14 cellular contexts compared by ENCODE assay signal in genomic region chr18:49227456-49227855, GRCh38.
A peak's percentile ranks its signal among the peaks of the same experiment; 100 is the strongest.
DNase-seq lines count a peak whose midpoint lies in the region; ATAC-seq and TF ChIP-seq lines count a peak whose summit lies in the region.
"Had no signal": no experiment of that assay in that cellular context is flagged by ENCODE, and none has a peak within 500 bp of the region (broad histone marks: within the 10 kb centered on the region; RNA-seq: fewer than 3 reads in every experiment).

No MANE protein-coding gene starts in this region.

- no peaks in the 10 kb centered on the region for H3K4me1 ChIP-seq in body of pancreas
- H3K4me1 ChIP-seq: SJSA1 had no signal

- POLR2A ChIA-PET in activated CD4-positive, alpha-beta memory T cell treated with anti-CD3 and anti-CD28 coated beads, Interleukin-2, amount 10 ng/mL, durations not matched to agents 7 days and 5 days (lab: Charles Lee): interaction anchor here (0.7 to 2.0 kb wide), 8 partner anchors 12 to 302 kb away, joined by 3 to 9 read pairs (median 6); partner anchors contain the start of gene C18orf32

- no peak overlapping the region for H3K4me3 Mint-ChIP-seq in activated CD4-positive, alpha-beta memory T cell treated with anti-CD3 and anti-CD28 coated beads, Interleukin-2, amount 10 ng/mL, durations not matched to agents 7 days and 5 days

- no peaks in the 10 kb centered on the region for H3K27me3 ChIP-seq in body of pancreas
- H3K27me3 ChIP-seq: SJSA1 had no signal

- peaks cover 22% of the 10 kb centered on the region for H3K36me3 Mint-ChIP-seq in activated CD4-positive, alpha-beta memory T cell treated with anti-CD3 and anti-CD28 coated beads, Interleukin-2, amount 10 ng/mL, durations not matched to agents 7 days and 5 days (ENCODE audit: low read depth)

- H3K36me3 ChIP-seq in body of pancreas (replicated peaks in 1 of 2; ENCODE audit: insufficient read depth in 1 of 2, low read depth in 2 of 2): peaks cover 0 to 2% of the 10 kb centered on the region in 2 donors
- H3K36me3 ChIP-seq: SJSA1, thoracic aorta had no signal

- H3K4me3 ChIP-seq in body of pancreas: no peak overlapping the region
- H3K4me3 ChIP-seq: SJSA1, skin epidermis, thoracic aorta had no signal

- WGBS in body of pancreas, 2 donors: 77 to 88% methylated on average over 1 of the region's 1 CpG

- CTCF ChIA-PET in activated CD4-positive, alpha-beta memory T cell treated with anti-CD3 and anti-CD28 coated beads, Interleukin-2, amount 10 ng/mL, durations not matched to agents 7 days and 5 days (lab: Charles Lee): interaction anchor here (1.6 to 2.0 kb wide), 2 partner anchors 11 to 65 kb away, joined by 5 to 11 read pairs; no protein-coding TSS in a partner anchor

- peaks cover 46% of the 10 kb centered on the region for H3K4me1 Mint-ChIP-seq in activated CD4-positive, alpha-beta memory T cell treated with anti-CD3 and anti-CD28 coated beads, Interleukin-2, amount 10 ng/mL, durations not matched to agents 7 days and 5 days

- no peak overlapping the region for H3K27ac ChIP-seq in body of pancreas
- H3K27ac ChIP-seq: SJSA1, thoracic aorta had no signal

- peak overlapping the region; percentile 17 for H3K27ac Mint-ChIP-seq in activated CD4-positive, alpha-beta memory T cell treated with anti-CD3 and anti-CD28 coated beads, Interleukin-2, amount 10 ng/mL, durations not matched to agents 7 days and 5 days

- no peaks in the 10 kb centered on the region for H3K9me3 ChIP-seq in body of pancreas
- H3K9me3 ChIP-seq: SJSA1, thoracic aorta had no signal

- intact Hi-C loops in body of pancreas (cut with DNase I): no loop called here

- ATAC-seq in body of pancreas: no peak

- no peak for TF ChIP-seq CTCF in body of pancreas (IDR thresholded peaks at IDR 0.05)

- H3K9me3 Mint-ChIP-seq in activated CD4-positive, alpha-beta memory T cell treated with anti-CD3 and anti-CD28 coated beads, Interleukin-2, amount 10 ng/mL, durations not matched to agents 7 days and 5 days: peaks cover 2% of the 10 kb centered on the region

- TF ChIP-seq POLR2A in body of pancreas (IDR thresholded peaks at IDR 0.05): no peak

- DNase-seq in LHCN-M2 (ENCODE audit: low read depth) (peak; percentile 34), DMS114 treated with DMSO at 0.1 percent for 48 hours (lab: John Stamatoyannopoulos, UW; ENCODE audit: unreplicated experiment) (no peak), body of pancreas (no peak), SKM-1 treated with dmso at 0.1 percent for 144 hours (lab: John Stamatoyannopoulos, UW; ENCODE audit: unreplicated experiment) (no peak), NCI-H748 treated with DMSO at 0.1 percent for 48 hours (lab: John Stamatoyannopoulos, UW) (no peak)
- peak; percentile 72 for DNase-seq in activated CD4-positive, alpha-beta memory T cell treated with anti-CD3 and anti-CD28 coated beads, Interleukin-2, amount 10 ng/mL, durations not matched to agents 7 days and 5 days
- DNase-seq in effector CD4-positive, alpha-beta T cell: peak; percentile 2
- DNase-seq in stimulated activated CD4-positive, alpha-beta T cell treated with anti-CD3 and anti-CD28 coated beads, Interleukin-4, amount 100 ng/mL, for 48 hours (ENCODE audit: low read depth in 2 of 2): peak; percentile 1 to 15
- DNase-seq: Calu3, KG1, NCI-H345 had no signal

- no peaks in the 10 kb centered on the region for H3K27me3 Mint-ChIP-seq in activated CD4-positive, alpha-beta memory T cell treated with anti-CD3 and anti-CD28 coated beads, Interleukin-2, amount 10 ng/mL, durations not matched to agents 7 days and 5 days

Comparison
In these comparisons a context has a peak if more than half of its experiments do, and no peak if none do; other contexts are left out.
1. DNase-seq: peak in LHCN-M2 (single experiment), activated CD4-positive, alpha-beta memory T cell treated with anti-CD3 and anti-CD28 coated beads, Interleukin-2, amount 10 ng/mL, durations not matched to agents 7 days and 5 days (single experiment), effector CD4-positive, alpha-beta T cell (single experiment) and stimulated activated CD4-positive, alpha-beta T cell treated with anti-CD3 and anti-CD28 coated beads, Interleukin-4, amount 100 ng/mL, for 48 hours (2 of 2); none in DMS114 treated with DMSO at 0.1 percent for 48 hours (single experiment), body of pancreas (0 of 4), SKM-1 treated with dmso at 0.1 percent for 144 hours (single experiment) and NCI-H748 treated with DMSO at 0.1 percent for 48 hours (single experiment).